ENCODE assay signal across 14 cellular contexts in the genomic region with DNA sequence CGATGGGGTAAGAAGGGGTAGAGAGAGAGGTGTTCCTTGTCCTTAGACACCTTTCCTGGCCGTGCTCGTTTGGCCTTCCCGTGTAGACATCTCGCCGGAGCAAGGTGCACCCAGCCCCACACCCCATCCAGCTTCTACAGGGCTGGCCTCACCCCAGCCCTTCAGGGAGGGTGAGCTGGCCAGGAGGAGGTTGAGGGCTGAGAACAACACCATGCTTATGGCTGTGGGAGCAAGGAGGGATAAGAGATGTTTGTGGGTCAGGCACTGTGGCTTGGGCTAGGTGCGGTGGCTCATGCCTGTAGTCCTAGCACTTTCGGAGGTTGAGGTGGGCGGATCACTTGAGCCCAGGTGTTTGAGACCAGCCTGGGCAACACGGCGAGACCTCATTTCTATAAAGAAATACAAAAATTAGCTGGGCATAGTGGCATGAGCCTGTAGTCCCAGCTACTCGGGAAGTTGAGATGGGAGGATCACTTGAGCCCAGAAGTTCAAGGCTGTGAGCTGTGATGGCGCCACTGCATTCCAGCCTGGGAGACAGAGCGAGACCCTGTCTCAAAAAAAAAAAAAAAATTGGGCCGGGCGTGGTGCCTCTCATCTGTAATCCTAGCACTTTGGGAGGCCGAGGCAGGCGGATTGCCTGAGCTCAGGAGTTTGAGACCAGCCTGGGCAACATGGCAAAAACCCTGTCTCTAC. TPM values are rescaled to one million over a fixed set of nuclear protein-coding genes. Genes with fewer than 3 reads are reported as not detected.
DNase-seq lines count a peak whose midpoint lies in the region; ATAC-seq and TF ChIP-seq lines count a peak whose summit lies in the region.
"Had no signal": no experiment of that assay in that cellular context is flagged by ENCODE, and none has a peak within 500 bp of the region (broad histone marks: within the 10 kb centered on the region; RNA-seq: fewer than 3 reads in every experiment).

No MANE protein-coding gene starts in this region.

- H3K9me3 ChIP-seq in osteoblast (ENCODE audit: low read depth, low read length) (no peaks in the 10 kb centered on the region), upper lobe of left lung (no peaks in the 10 kb centered on the region)
- H3K9me3 ChIP-seq: neutrophil had no signal

- H3K27me3 ChIP-seq in osteoblast (ENCODE audit: insufficient read depth, low read length) (no peaks in the 10 kb centered on the region), upper lobe of left lung (no peaks in the 10 kb centered on the region)
- H3K27me3 ChIP-seq: neutrophil had no signal

- peaks cover 94% of the 10 kb centered on the region for H3K79me2 ChIP-seq in osteoblast (ENCODE audit: insufficient read depth, low read length)

- peak overlapping the region; percentile 68 for H3K4me2 ChIP-seq in osteoblast (ENCODE audit: insufficient read depth, low read length)

- peaks cover 16% of the 10 kb centered on the region for H3K4me1 ChIP-seq in osteoblast (ENCODE audit: insufficient read depth, low read length)
- peaks cover 22 to 36% (median 27%) of the 10 kb centered on the region in 4 donors for H3K4me1 ChIP-seq in upper lobe of left lung

- 68 to 74% methylated on average over 18 of the region's 18 CpGs for WGBS in upper lobe of left lung, 2 donors

- H3K27ac Mint-ChIP-seq in activated CD4-positive, alpha-beta T cell treated with anti-CD3 and anti-CD28 coated beads, Interleukin-2, amount 10 ng/mL, durations not matched to agents 7 days and 5 days = peak overlapping the region; percentile 62
- H3K27ac Mint-ChIP-seq in glutamatergic neuron (ENCODE audit: unreplicated experiment) = no peak overlapping the region

- no peak overlapping the region for H3K4me3 Mint-ChIP-seq in activated CD4-positive, alpha-beta T cell treated with anti-CD3 and anti-CD28 coated beads, Interleukin-2, amount 10 ng/mL, durations not matched to agents 7 days and 5 days
- no peak overlapping the region for H3K4me3 Mint-ChIP-seq in glutamatergic neuron (ENCODE audit: unreplicated experiment)

- H3K36me3 ChIP-seq in osteoblast (ENCODE audit: insufficient read depth, low read length) = peaks cover 1% of the 10 kb centered on the region
- peaks cover 0 to 4% (median 0%) of the 10 kb centered on the region in 4 donors for H3K36me3 ChIP-seq in upper lobe of left lung

- ATAC-seq in Right ventricle myocardium superior (ENCODE audit: poor library complexity) = peak; percentile 21
- peak; percentile 41 to 74 for ATAC-seq in upper lobe of left lung (ENCODE audit: low FRiP score in 2 of 2)
- ATAC-seq in HG03139 (IDR thresholded peaks at IDR 0.05; ENCODE audit: unreplicated experiment) = no peak

- H3K4me1 Mint-ChIP-seq in activated CD4-positive, alpha-beta T cell treated with anti-CD3 and anti-CD28 coated beads, Interleukin-2, amount 10 ng/mL, durations not matched to agents 7 days and 5 days = peaks cover 34% of the 10 kb centered on the region
- H3K4me1 Mint-ChIP-seq in glutamatergic neuron (ENCODE audit: low read depth, unreplicated experiment) = peaks cover 20% of the 10 kb centered on the region

- peaks cover 3% of the 10 kb centered on the region for H3K36me3 Mint-ChIP-seq in activated CD4-positive, alpha-beta T cell treated with anti-CD3 and anti-CD28 coated beads, Interleukin-2, amount 10 ng/mL, durations not matched to agents 7 days and 5 days (ENCODE audit: low read depth)
- H3K36me3 Mint-ChIP-seq in glutamatergic neuron (ENCODE audit: unreplicated experiment) = no peaks in the 10 kb centered on the region

- CTCF ChIA-PET in activated CD4-positive, alpha-beta T cell treated with anti-CD3 and anti-CD28 coated beads, Interleukin-2, amount 10 ng/mL, durations not matched to agents 7 days and 5 days (lab: Charles Lee) = interaction anchor here (0.6 to 1.0 kb wide), 3 partner anchors 99 to 325 kb away, joined by 3 to 4 read pairs (median 3); no protein-coding TSS in a partner anchor

- TF ChIP-seq POLR2A in upper lobe of left lung (IDR thresholded peaks at IDR 0.05) = no peak

- H3K27ac ChIP-seq in osteoblast (ENCODE audit: low read depth, low read length) = peak overlapping the region; percentile 7
- peak overlapping the region; percentile 64 to 76 (median 74) for H3K27ac ChIP-seq in upper lobe of left lung
- H3K27ac ChIP-seq: 22Rv1, neutrophil had no signal

- no peak for TF ChIP-seq EP300 in upper lobe of left lung (IDR thresholded peaks at IDR 0.05)

- no peak overlapping the region for H3K4me3 ChIP-seq in osteoblast (ENCODE audit: insufficient read depth, low read length)
- H3K4me3 ChIP-seq in upper lobe of left lung = no peak overlapping the region

- H3K9me3 Mint-ChIP-seq in activated CD4-positive, alpha-beta T cell treated with anti-CD3 and anti-CD28 coated beads, Interleukin-2, amount 10 ng/mL, durations not matched to agents 7 days and 5 days = no peaks in the 10 kb centered on the region
- H3K9me3 Mint-ChIP-seq in glutamatergic neuron (ENCODE audit: unreplicated experiment) = no peaks in the 10 kb centered on the region

- peak overlapping the region; percentile 76 for H2AFZ ChIP-seq in osteoblast (ENCODE audit: low read length)

- POLR2A ChIA-PET in activated CD4-positive, alpha-beta T cell treated with anti-CD3 and anti-CD28 coated beads, Interleukin-2, amount 10 ng/mL, durations not matched to agents 7 days and 5 days (lab: Charles Lee) = no interaction called here

- no peak for TF ChIP-seq CTCF in osteoblast (IDR thresholded peaks at IDR 0.05; ENCODE audit: extremely low read depth, low read depth, low read length)
- TF ChIP-seq CTCF in upper lobe of left lung (IDR thresholded peaks at IDR 0.05) = no peak
- no peak for TF ChIP-seq CTCF in glutamatergic neuron (IDR thresholded peaks at IDR 0.05; ENCODE audit: partially characterized antibody, unreplicated experiment)

- H3K27me3 Mint-ChIP-seq in activated CD4-positive, alpha-beta T cell treated with anti-CD3 and anti-CD28 coated beads, Interleukin-2, amount 10 ng/mL, durations not matched to agents 7 days and 5 days = no peaks in the 10 kb centered on the region
- no peaks in the 10 kb centered on the region for H3K27me3 Mint-ChIP-seq in glutamatergic neuron (ENCODE audit: unreplicated experiment)

- intact Hi-C loops in Right ventricle myocardium superior (cut with DNase I) = no loop called here

- peaks cover 57% of the 10 kb centered on the region for H4K20me1 ChIP-seq in osteoblast (ENCODE audit: insufficient read depth, low read length)

- no peak for DNase-seq in activated CD4-positive, alpha-beta T cell treated with anti-CD3 and anti-CD28 coated beads, Interleukin-2, amount 10 ng/mL, durations not matched to agents 7 days and 5 days
- no peak for DNase-seq in activated CD4-positive, alpha-beta T cell treated with anti-CD3 and anti-CD28 coated beads for 1 hour
- DNase-seq in Right ventricle myocardium superior (no peak), osteoblast (ENCODE audit: insufficient read length, low spot score, missing footprints) (peak; percentile 53), upper lobe of left lung (peak in 1 of 2 donors; percentile 36), glutamatergic neuron (no peak), glomerular visceral epithelial cell (ENCODE audit: extremely low spot score) (no peak)
- DNase-seq: activated naive CD4-positive, alpha-beta T cell treated with anti-CD3 and anti-CD28 coated beads, Interleukin-2, amount 50 U/mL, for 16 hours; DND-41; effector CD8-positive, alpha-beta T cell; NCI-H1417 treated with DMSO at 0.1 percent for 48 hours had no signal

RNA-seq across cellular contexts. Expression of gene SMARCA4, which starts 15.5 kb away (rescaled TPM):
- total RNA-seq in activated CD4-positive, alpha-beta T cell treated with anti-CD3 and anti-CD28 coated beads, Interleukin-2, amount 10 ng/mL, durations not matched to agents 7 days and 5 days = 100 to 1,000 TPM; 111 to 115 TPM
- total RNA-seq in Right ventricle myocardium superior (34.7 TPM), osteoblast (52.2 and 52.8 TPM in 2 replicates), upper lobe of left lung (100 to 1,000 TPM in 3 of 6 donors, 10 to 100 TPM in 3; 82.8 to 245 (median 108) TPM), glutamatergic neuron (ENCODE audit: unreplicated experiment) (513 TPM)

RNA-seq across cellular contexts. Expression of gene TIMM29, which starts 47.7 kb away (rescaled TPM):
- total RNA-seq in activated CD4-positive, alpha-beta T cell treated with anti-CD3 and anti-CD28 coated beads, Interleukin-2, amount 10 ng/mL, durations not matched to agents 7 days and 5 days = 10 to 100 TPM; 17.5 to 22.3 TPM
- total RNA-seq in Right ventricle myocardium superior (11.8 TPM), osteoblast (31.8 and 34.8 TPM in 2 replicates), upper lobe of left lung (10 to 100 TPM; 20.2 to 46.1 (median 32.7) TPM), glutamatergic neuron (ENCODE audit: unreplicated experiment) (31.8 TPM)

RNA-seq across cellular contexts. Expression of gene YIPF2, which starts 47.9 kb away (rescaled TPM):
- 10 to 100 TPM; 19.9 to 23.3 TPM for total RNA-seq in activated CD4-positive, alpha-beta T cell treated with anti-CD3 and anti-CD28 coated beads, Interleukin-2, amount 10 ng/mL, durations not matched to agents 7 days and 5 days
- total RNA-seq in Right ventricle myocardium superior (13.7 TPM), osteoblast (114 and 126 TPM in 2 replicates), upper lobe of left lung (10 to 100 TPM; 18.9 to 56.6 (median 49.5) TPM), glutamatergic neuron (ENCODE audit: unreplicated experiment) (47.2 TPM)
